ENCODE assay signal across 29 cellular contexts in genomic region chr3:184551103-184551502, GRCh38. TPM values are rescaled to one million over a fixed set of nuclear protein-coding genes. Genes with fewer than 3 reads are reported as not detected.
"Had no signal": no experiment of that assay in that cellular context is flagged by ENCODE, and none has a peak within 500 bp of the region (broad histone marks: within the 10 kb centered on the region; RNA-seq: fewer than 3 reads in every experiment).

No MANE protein-coding gene starts in this region.

- H3K4me1 Mint-ChIP-seq: immature natural killer cell, mesothelial cell of epicardium had no signal

- H3K27ac Mint-ChIP-seq: immature natural killer cell; mesothelial cell of epicardium; natural killer cell treated with Interleukin-12 subunit alpha and Interleukin-12 subunit beta and Interleukin-15 and Interleukin-18, amount 100 ng/mL, for 72 hours; progenitor cell of endocrine pancreas; stimulated activated naive B cell treated with anti-CD40 and anti-IgM and Interleukin-4, amounts not matched to agents 10 μg/mL and 1 μg/mL and 100 μg/mL, for 72 hours had no signal

- H3K9me3 ChIP-seq: heart left ventricle, left lung, right atrium auricular region, right lobe of liver, stomach, testis, tibial artery, upper lobe of right lung had no signal

- H3K36me3 Mint-ChIP-seq: immature natural killer cell; mesothelial cell of epicardium; naive thymus-derived CD4-positive, alpha-beta T cell; natural killer cell treated with Interleukin-12 subunit alpha and Interleukin-12 subunit beta and Interleukin-15 and Interleukin-18, amount 100 ng/mL, for 72 hours; stimulated activated naive B cell treated with anti-CD40 and anti-IgM and Interleukin-4, amounts not matched to agents 10 μg/mL and 1 μg/mL and 100 μg/mL, for 72 hours had no signal

- H3K4me1 ChIP-seq: left lung, parathyroid adenoma, right atrium auricular region, right lobe of liver, testis had no signal

- H3K4me3 ChIP-seq: heart left ventricle, left lung, lung, right atrium auricular region, right lobe of liver, smooth muscle cell, stomach, testis, tibial artery, upper lobe of right lung had no signal

- H3K9me3 Mint-ChIP-seq: immature natural killer cell; mesothelial cell of epicardium; naive thymus-derived CD4-positive, alpha-beta T cell; natural killer cell treated with Interleukin-12 subunit alpha and Interleukin-12 subunit beta and Interleukin-15 and Interleukin-18, amount 100 ng/mL, for 72 hours; stimulated activated naive B cell treated with anti-CD40 and anti-IgM and Interleukin-4, amounts not matched to agents 10 μg/mL and 1 μg/mL and 100 μg/mL, for 72 hours had no signal

- DNase-seq: heart left ventricle; hypothalamus; immature natural killer cell; kidney; left colon; mesendoderm; naive thymus-derived CD4-positive, alpha-beta T cell; nucleus accumbens; right lobe of liver; stimulated activated CD4-positive, alpha-beta T cell treated with anti-CD3 and anti-CD28 coated beads, Interleukin-12 subunit alpha, Interleukin-12 subunit beta, amount 100 ng/mL, for 4 hours; stimulated activated CD4-positive, alpha-beta T cell treated with anti-CD3 and anti-CD28 coated beads, Interleukin-15, amount 100 ng/mL, for 24 hours; stimulated activated CD4-positive, alpha-beta T cell treated with anti-CD3 and anti-CD28 coated beads, Interleukin-2, amount 100 ng/mL, for 24 hours; stimulated activated CD4-positive, alpha-beta T cell treated with anti-CD3 and anti-CD28 coated beads, Interleukin-4, amount 100 ng/mL, for 1 hour; stimulated activated naive B cell treated with anti-CD40 and anti-IgM and Interleukin-4, amounts not matched to agents 10 μg/mL and 1 μg/mL and 100 μg/mL, for 72 hours; stimulated activated naive CD8-positive, alpha-beta T cell treated with anti-CD3 and anti-CD28 coated beads, Interleukin-15, Interleukin-2, amounts not matched to agents 100 U/mL and 50 U/mL, for 24 hours; stomach; testis; tibial artery; trophoblast cell; upper lobe of right lung had no signal

- ATAC-seq: heart left ventricle; left colon; left lung; naive thymus-derived CD4-positive, alpha-beta T cell; right lobe of liver; stimulated activated naive B cell treated with anti-CD40 and anti-IgM and Interleukin-4, amounts not matched to agents 10 μg/mL and 1 μg/mL and 100 μg/mL, for 72 hours; stimulated activated naive CD8-positive, alpha-beta T cell treated with anti-CD3 and anti-CD28 coated beads, Interleukin-15, Interleukin-2, amounts not matched to agents 100 U/mL and 50 U/mL, for 24 hours; upper lobe of right lung had no signal

- H3K36me3 ChIP-seq: heart left ventricle, left lung, right atrium auricular region, right lobe of liver, stomach, tibial artery, upper lobe of right lung had no signal

- H3K4me3 Mint-ChIP-seq: immature natural killer cell; mesothelial cell of epicardium; naive thymus-derived CD4-positive, alpha-beta T cell; natural killer cell treated with Interleukin-12 subunit alpha and Interleukin-12 subunit beta and Interleukin-15 and Interleukin-18, amount 100 ng/mL, for 72 hours; stimulated activated naive B cell treated with anti-CD40 and anti-IgM and Interleukin-4, amounts not matched to agents 10 μg/mL and 1 μg/mL and 100 μg/mL, for 72 hours had no signal

RNA-seq across cellular contexts. Expression of gene EPHB3, which starts 10.5 kb away (rescaled TPM):
- total RNA-seq: natural killer cell treated with Interleukin-12 subunit alpha and Interleukin-12 subunit beta and Interleukin-15 and Interleukin-18, amount 100 ng/mL, for 72 hours; pulmonary artery endothelial cell had no signal
